ENCODE assay signal across 8 cellular contexts in genomic region chr22:29071261-29072045, GRCh38. TPM values are rescaled to one million over a fixed set of nuclear protein-coding genes. Genes with fewer than 3 reads are reported as not detected.
A peak's percentile ranks its signal among the peaks of the same experiment; 100 is the strongest.
DNase-seq lines count a peak whose midpoint lies in the region; ATAC-seq lines count a peak whose summit lies in the region.

No MANE protein-coding gene starts in this region.

- H3K4me1 ChIP-seq in ES-I3 (ENCODE audit: insufficient read depth, low read length), result peaks cover 3% of the 10 kb centered on the region; the same call in 1 of the 2 replicates

- ATAC-seq in HG03565 (IDR thresholded peaks at IDR 0.05; ENCODE audit: unreplicated experiment), result no peak

- H3K9me3 Mint-ChIP-seq in immature natural killer cell, result peaks cover 0 to 2% (median 0%) of the 10 kb centered on the region in 6 donors

- H3K36me3 Mint-ChIP-seq in immature natural killer cell, result no peaks in the 10 kb centered on the region

- peak; percentile 89 for DNase-seq in NCI-H2171 treated with DMSO at 0.1 percent for 48 hours (lab: John Stamatoyannopoulos, UW)
- peak; percentile 40 for DNase-seq in astrocyte of the hippocampus (ENCODE audit: low read depth, low spot score)
- DNase-seq in immature natural killer cell, result no peak
- peak; percentile 33 for DNase-seq in stimulated activated CD4-positive, alpha-beta T cell treated with anti-CD3 and anti-CD28 coated beads, Interleukin-4, amount 100 ng/mL, for 1 hour
- no peak for DNase-seq in globus pallidus (ENCODE audit: low spot score)
- DNase-seq in NCI-H2029 (lab: John Stamatoyannopoulos, UW), result no peak

- no peak overlapping the region for H3K27ac Mint-ChIP-seq in immature natural killer cell

- H3K9ac ChIP-seq in ES-I3 (ENCODE audit: low read depth, low read length), result peak overlapping the region; percentile 37; the same call in 1 of the 2 replicates

- H3K27me3 Mint-ChIP-seq in immature natural killer cell (ENCODE audit: low read depth in 3 of 3), result peaks cover 24 to 29% (median 26%) of the 10 kb centered on the region in 3 donors

- H3K9me3 ChIP-seq in ES-I3 (ENCODE audit: control insufficient read depth, insufficient read depth, low read length), result no peaks in the 10 kb centered on the region

- H3K36me3 ChIP-seq in ES-I3 (ENCODE audit: insufficient read depth, low read length), result no peaks in the 10 kb centered on the region

- H3K4me3 Mint-ChIP-seq in immature natural killer cell, result peak overlapping the region; percentile 59 to 76 (median 71)

- H3K4me1 Mint-ChIP-seq in immature natural killer cell, result peaks cover 17 to 19% of the 10 kb centered on the region in 2 donors

RNA-seq across cellular contexts. Expression of gene KREMEN1, which starts 1.4 kb away (rescaled TPM):
- not detected for polyA plus RNA-seq in immature natural killer cell

RNA-seq across cellular contexts. Expression of gene C22orf31, which starts 9.8 kb away (rescaled TPM):
- not detected for polyA plus RNA-seq in immature natural killer cell

Comparison
In these comparisons a context has a peak if more than half of its experiments do, and no peak if none do; other contexts are left out.
1. DNase-seq: peak in NCI-H2171 treated with DMSO at 0.1 percent for 48 hours (single experiment), astrocyte of the hippocampus (single experiment) and stimulated activated CD4-positive, alpha-beta T cell treated with anti-CD3 and anti-CD28 coated beads, Interleukin-4, amount 100 ng/mL, for 1 hour (single experiment); none in immature natural killer cell (0 of 3), globus pallidus (single experiment) and NCI-H2029 (single experiment).